8 cellular contexts compared by ENCODE assay signal in the genomic region with DNA sequence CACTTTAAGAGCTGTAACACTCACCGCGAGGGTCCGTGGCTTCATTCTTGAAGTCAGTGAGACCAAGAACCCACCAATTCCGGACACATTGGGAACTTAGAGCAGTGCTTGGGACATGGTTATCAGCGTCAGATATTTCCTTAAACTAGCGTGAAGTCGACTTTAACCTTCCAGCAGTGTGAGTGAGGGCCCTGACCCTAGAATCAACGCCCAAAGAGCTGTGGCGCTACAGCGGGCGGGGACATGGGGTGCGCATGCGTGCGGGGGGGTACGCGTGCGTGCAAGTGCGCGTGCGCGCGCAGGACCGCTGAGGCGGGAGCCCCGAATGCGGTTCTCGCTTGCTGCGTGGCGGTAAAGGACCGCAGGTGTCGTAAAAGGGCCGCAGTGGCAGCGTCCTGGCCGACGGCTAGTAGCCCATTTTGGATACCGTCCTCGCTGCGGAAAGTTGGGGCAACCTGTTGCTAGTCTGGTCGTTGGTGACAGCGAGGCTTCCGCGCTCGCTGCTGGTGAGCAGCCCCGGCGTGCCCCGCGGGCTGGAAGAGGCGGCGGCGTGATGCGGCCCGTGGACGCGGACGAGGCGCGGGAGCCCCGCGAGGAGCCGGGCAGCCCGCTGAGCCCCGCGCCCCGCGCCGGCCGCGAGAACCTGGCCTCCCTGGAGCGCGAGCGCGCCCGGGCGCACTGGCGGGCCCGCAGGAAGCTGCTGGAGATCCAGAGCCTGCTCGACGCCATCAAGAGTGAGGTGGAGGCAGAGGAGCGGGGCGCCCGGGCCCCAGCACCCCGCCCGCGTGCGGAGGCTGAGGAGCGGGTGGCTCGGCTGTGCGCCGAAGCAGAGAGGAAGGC. TPM values are rescaled to one million over a fixed set of nuclear protein-coding genes. Genes with fewer than 3 reads are reported as not detected.
DNase-seq lines count a peak whose midpoint lies in the region; ATAC-seq and TF ChIP-seq lines count a peak whose summit lies in the region.

No MANE protein-coding gene starts in this region.

- H3K4me3 ChIP-seq in left ventricle myocardium inferior, result peak overlapping the region; percentile 74
- H3K4me3 ChIP-seq in upper lobe of right lung, result peak overlapping the region; percentile 78

- H3K27me3 ChIP-seq in left ventricle myocardium inferior (ENCODE audit: low read depth), result no peaks in the 10 kb centered on the region
- no peaks in the 10 kb centered on the region for H3K27me3 ChIP-seq in upper lobe of right lung

- peaks cover 42% of the 10 kb centered on the region for H3K4me1 ChIP-seq in left ventricle myocardium inferior
- H3K4me1 ChIP-seq in upper lobe of right lung, result peaks cover 33% of the 10 kb centered on the region

- H3K27ac ChIP-seq in left ventricle myocardium inferior (replicated peaks) (peak overlapping the region; percentile 95), upper lobe of right lung (peak overlapping the region; percentile 90)

- DNase-seq in GM10266 (ENCODE audit: extremely low spot score), result peak; percentile 99
- peak; percentile 92 for DNase-seq in NCI-H1092 treated with DMSO at 0.1 percent for 48 hours (lab: John Stamatoyannopoulos, UW)
- DNase-seq in SW480 (ENCODE audit: low spot score), result peak; percentile 92
- DNase-seq in amniotic epithelial cell (ENCODE audit: low read depth), result peak; percentile 95
- peak; percentile 94 for DNase-seq in left ventricle myocardium inferior
- DNase-seq in posterior vena cava (ENCODE audit: low spot score), result peak; percentile 99
- peak; percentile 97 for DNase-seq in upper lobe of right lung

- TF ChIP-seq CTCF in GM10266 (IDR thresholded peaks at IDR 0.05; ENCODE audit: control insufficient read depth, insufficient read depth, low read depth, missing control alignments) (no peak), left ventricle myocardium inferior (IDR thresholded peaks at IDR 0.05; ENCODE audit: borderline replicate concordance) (peak; percentile 5), upper lobe of right lung (IDR thresholded peaks at IDR 0.05) (no peak)

- ATAC-seq in HG02588 (IDR thresholded peaks at IDR 0.05; ENCODE audit: unreplicated experiment), result peak; percentile 72
- ATAC-seq in upper lobe of right lung, result peak; percentile 96

- intact Hi-C loops in left ventricle myocardium inferior (cut with micrococcal nuclease), result no loop called here
- intact Hi-C loops in posterior vena cava (cut with DNase I), result no loop called here
- intact Hi-C loops in upper lobe of right lung (cut with DNase I), result no loop called here

- H3K36me3 ChIP-seq in left ventricle myocardium inferior (peaks cover 18% of the 10 kb centered on the region), upper lobe of right lung (peaks cover 13% of the 10 kb centered on the region)

- no peaks in the 10 kb centered on the region for H3K9me3 ChIP-seq in left ventricle myocardium inferior (replicated peaks)
- no peaks in the 10 kb centered on the region for H3K9me3 ChIP-seq in upper lobe of right lung

RNA-seq across cellular contexts. Expression of a gene that starts 19.8 kb away (rescaled TPM):
- total RNA-seq in left ventricle myocardium inferior (not detected), posterior vena cava (1 to 10 TPM; 3.5 to 7.8 TPM), upper lobe of right lung (3.6 TPM)

RNA-seq across cellular contexts. Expression of a gene that starts 33.4 kb away (rescaled TPM):
- total RNA-seq in left ventricle myocardium inferior, result 223 TPM
- total RNA-seq in posterior vena cava, result 100 to 1,000 TPM; 223 to 237 TPM
- 235 TPM for total RNA-seq in upper lobe of right lung

RNA-seq across cellular contexts. Expression of a gene that starts 35.8 kb away (rescaled TPM):
- 41.5 TPM for total RNA-seq in left ventricle myocardium inferior
- 10 to 100 TPM; 35.9 to 43.8 TPM for total RNA-seq in posterior vena cava
- total RNA-seq in upper lobe of right lung, result 46.6 TPM

RNA-seq across cellular contexts. Expression of a gene that starts 42.1 kb away (rescaled TPM):
- total RNA-seq in left ventricle myocardium inferior (7.1 TPM), posterior vena cava (1 to 10 TPM; 8.3 to 9.7 TPM), upper lobe of right lung (10.7 TPM)

Comparison
In these comparisons a context has a peak if more than half of its experiments do, and no peak if none do; other contexts are left out.
1. Peak in every context shown above with its lines: DNase-seq, ATAC-seq, H3K4me3 ChIP-seq and H3K27ac ChIP-seq.